8 cellular contexts compared by ENCODE assay signal in genomic region chr5:95857185-95857945, GRCh38. TPM values are rescaled to one million over a fixed set of nuclear protein-coding genes. Genes with fewer than 3 reads are reported as not detected.
DNase-seq lines count a peak whose midpoint lies in the region; ATAC-seq and TF ChIP-seq lines count a peak whose summit lies in the region.

No MANE protein-coding gene starts in this region.

- TF ChIP-seq CTCF in fibroblast of pulmonary artery (IDR thresholded peaks at IDR 0.05; ENCODE audit: low read length, missing control alignments): no peak

- H3K27ac Mint-ChIP-seq in activated T-cell treated with anti-CD3 and anti-CD28 coated beads, Interleukin-2, amount 50 U/mL, for 24 hours: peak overlapping the region; percentile 24
- H3K27ac Mint-ChIP-seq in naive B cell: peak overlapping the region in 5 of 6 donors; percentile 18 to 86 (median 73)

- peaks cover 47% of the 10 kb centered on the region for H3K4me1 Mint-ChIP-seq in activated T-cell treated with anti-CD3 and anti-CD28 coated beads, Interleukin-2, amount 50 U/mL, for 24 hours (ENCODE audit: low read depth)
- H3K4me1 Mint-ChIP-seq in activated T-cell treated with anti-CD3 and anti-CD28 coated beads, Interleukin-2, amount 50 U/mL, for 4 hours (ENCODE audit: low read depth): peaks cover 40% of the 10 kb centered on the region
- peaks cover 14 to 26% (median 14%) of the 10 kb centered on the region in 3 donors for H3K4me1 Mint-ChIP-seq in naive B cell

- peaks cover 2% of the 10 kb centered on the region for H3K4me1 ChIP-seq in urinary bladder (ENCODE audit: insufficient read depth)

- no peaks in the 10 kb centered on the region for H3K9me3 Mint-ChIP-seq in activated T-cell treated with anti-CD3 and anti-CD28 coated beads, Interleukin-2, amount 50 U/mL, for 24 hours
- H3K9me3 Mint-ChIP-seq in activated T-cell treated with anti-CD3 and anti-CD28 coated beads, Interleukin-2, amount 50 U/mL, for 4 hours: no peaks in the 10 kb centered on the region
- H3K9me3 Mint-ChIP-seq in naive B cell: no peaks in the 10 kb centered on the region

- 82% methylated on average over 12 of the region's 12 CpGs for WGBS in urinary bladder

- no peaks in the 10 kb centered on the region for H3K36me3 Mint-ChIP-seq in activated T-cell treated with anti-CD3 and anti-CD28 coated beads, Interleukin-2, amount 50 U/mL, for 24 hours (ENCODE audit: low read depth)
- H3K36me3 Mint-ChIP-seq in activated T-cell treated with anti-CD3 and anti-CD28 coated beads, Interleukin-2, amount 50 U/mL, for 4 hours (ENCODE audit: insufficient read depth): no peaks in the 10 kb centered on the region
- H3K36me3 Mint-ChIP-seq in naive B cell: no peaks in the 10 kb centered on the region

- no peaks in the 10 kb centered on the region for H3K27me3 Mint-ChIP-seq in activated T-cell treated with anti-CD3 and anti-CD28 coated beads, Interleukin-2, amount 50 U/mL, for 24 hours
- H3K27me3 Mint-ChIP-seq in activated T-cell treated with anti-CD3 and anti-CD28 coated beads, Interleukin-2, amount 50 U/mL, for 4 hours (ENCODE audit: low read depth): peaks cover 2% of the 10 kb centered on the region
- peaks cover 12 to 32% (median 16%) of the 10 kb centered on the region in 3 donors for H3K27me3 Mint-ChIP-seq in naive B cell

- DNase-seq in activated T-cell treated with anti-CD3 and anti-CD28 coated beads, Interleukin-2, amount 50 U/mL, for 24 hours: no peak
- DNase-seq in activated T-cell treated with anti-CD3 and anti-CD28 coated beads, Interleukin-2, amount 50 U/mL, for 4 hours: no peak
- DNase-seq in fibroblast of pulmonary artery (ENCODE audit: low read depth) (peak; percentile 79), naive B cell (no peak), NCI-H2196 (lab: John Stamatoyannopoulos, UW; ENCODE audit: unreplicated experiment) (no peak)
- no peak for DNase-seq in stimulated activated CD4-positive, alpha-beta T cell treated with anti-CD3 and anti-CD28 coated beads, Interleukin-4, amount 100 ng/mL, for 24 hours

- no peak for ATAC-seq in activated T-cell treated with anti-CD3 and anti-CD28 coated beads, Interleukin-2, amount 50 U/mL, for 4 hours
- no peak for ATAC-seq in naive B cell (ENCODE audit: low read depth in 2 of 2)
- no peak for ATAC-seq in HG02678 (IDR thresholded peaks at IDR 0.05; ENCODE audit: unreplicated experiment)

- H3K4me3 ChIP-seq in fibroblast of pulmonary artery (replicated peaks; ENCODE audit: low read depth, low read length): no peak overlapping the region
- no peak overlapping the region for H3K4me3 ChIP-seq in urinary bladder (ENCODE audit: low read depth, low read length)

- H3K36me3 ChIP-seq in urinary bladder (ENCODE audit: insufficient read depth): no peaks in the 10 kb centered on the region

- H3K4me3 Mint-ChIP-seq in activated T-cell treated with anti-CD3 and anti-CD28 coated beads, Interleukin-2, amount 50 U/mL, for 24 hours: no peak overlapping the region
- no peak overlapping the region for H3K4me3 Mint-ChIP-seq in activated T-cell treated with anti-CD3 and anti-CD28 coated beads, Interleukin-2, amount 50 U/mL, for 4 hours
- no peak overlapping the region for H3K4me3 Mint-ChIP-seq in naive B cell

- peak overlapping the region; percentile 18 for H3K27ac ChIP-seq in urinary bladder (ENCODE audit: low read depth)

RNA-seq across cellular contexts. Expression of gene GLRX, which starts 34.8 kb away (rescaled TPM):
- 10 to 100 TPM; 10.1 to 16.3 (median 12.8) TPM for total RNA-seq in activated T-cell treated with anti-CD3 and anti-CD28 coated beads, Interleukin-2, amount 50 U/mL, for 4 hours
- 100 to 1,000 TPM in 1 of 6 donors, 10 to 100 TPM in 5; 57.4 to 104 (median 77.4) TPM for polyA plus RNA-seq in naive B cell (ENCODE audit: low read depth in 6 of 6)
- 23.5 TPM for total RNA-seq in urinary bladder
- 61.1 TPM for polyA plus RNA-seq in urinary bladder
